ENCODE assay signal across 9 cellular contexts in genomic region chr19:18660051-18660910, GRCh38. TPM values are rescaled to one million over a fixed set of nuclear protein-coding genes. Genes with fewer than 3 reads are reported as not detected.
DNase-seq lines count a peak whose midpoint lies in the region; ATAC-seq and TF ChIP-seq lines count a peak whose summit lies in the region.
"Had no signal": no experiment of that assay in that cellular context is flagged by ENCODE, and none has a peak within 500 bp of the region (broad histone marks: within the 10 kb centered on the region; RNA-seq: fewer than 3 reads in every experiment).

No MANE protein-coding gene starts in this region.

- H3K4me3 ChIP-seq in SJCRH30 (peak overlapping the region; percentile 16; the same call in 1 of the 2 replicates), heart right ventricle (peak overlapping the region in 7 of 10 donors; percentile 3 to 37 (median 20)), thyroid gland (replicated peaks in 1 of 3) (no peak overlapping the region)
- H3K4me3 ChIP-seq: hepatocyte had no signal

- no peak for TF ChIP-seq POLR2A in thyroid gland (IDR thresholded peaks at IDR 0.05)

- H3K9me3 ChIP-seq in SJCRH30 (replicated peaks) (no peaks in the 10 kb centered on the region), heart right ventricle (no peaks in the 10 kb centered on the region), thyroid gland (no peaks in the 10 kb centered on the region)

- H3K36me3 ChIP-seq in SJCRH30: no peaks in the 10 kb centered on the region
- H3K36me3 ChIP-seq in heart right ventricle: peaks cover 0 to 13% (median 0%) of the 10 kb centered on the region in 9 donors
- peaks cover 0 to 2% of the 10 kb centered on the region in 2 donors for H3K36me3 ChIP-seq in thyroid gland

- peaks cover 33% of the 10 kb centered on the region for H3K4me1 ChIP-seq in SJCRH30
- H3K4me1 ChIP-seq in heart right ventricle: peaks cover 17 to 51% (median 46%) of the 10 kb centered on the region in 9 donors
- peaks cover 0 to 52% of the 10 kb centered on the region in 2 donors for H3K4me1 ChIP-seq in thyroid gland

- 67 to 76% methylated on average over 35 to 37 of the region's 37 CpGs for WGBS in heart right ventricle, 2 donors
- 84 to 92% methylated on average over 5 to 6 of the region's 37 CpGs for WGBS in thyroid gland, 2 donors

- no peak for DNase-seq in SJCRH30
- DNase-seq in heart right ventricle: peak; percentile 69 to 80
- peak in 1 of 2 donors; percentile 38 for DNase-seq in thyroid gland
- DNase-seq in RPMI8226: no peak
- no peak for DNase-seq in GM13976 (ENCODE audit: low spot score)
- no peak for DNase-seq in DMS153 treated with DMSO at 0.1 percent for 48 hours (lab: John Stamatoyannopoulos, UW; ENCODE audit: unreplicated experiment)
- DNase-seq: activated T-cell treated with anti-CD3 and anti-CD28 coated beads for 4 hours, NCI-H526 had no signal

- no peak overlapping the region for H3K27ac ChIP-seq in SJCRH30
- peak overlapping the region; percentile 57 to 90 (median 86) for H3K27ac ChIP-seq in heart right ventricle
- H3K27ac ChIP-seq in thyroid gland: peak overlapping the region; percentile 51 to 77 (median 65)
- H3K27ac ChIP-seq: hepatocyte had no signal

- H3K27me3 ChIP-seq in SJCRH30 (peaks cover 15% of the 10 kb centered on the region; the same call in 1 of the 2 replicates), heart right ventricle (no peaks in the 10 kb centered on the region), thyroid gland (no peaks in the 10 kb centered on the region)
- H3K27me3 ChIP-seq: hepatocyte had no signal

- TF ChIP-seq CTCF in heart right ventricle (IDR thresholded peaks at IDR 0.05) (no peak), thyroid gland (IDR thresholded peaks at IDR 0.05) (no peak), GM13976 (IDR thresholded peaks at IDR 0.05; ENCODE audit: borderline replicate concordance, control extremely low read depth, extremely low read depth, insufficient read depth, missing control alignments) (no peak)

- in situ Hi-C loops in GM13976 (cut with MboI; ENCODE audit: low sequenced_read_pairs, unreplicated experiment): no loop called here

- intact Hi-C loops in heart right ventricle (cut with DNase I) (no loop called here), thyroid gland (cut with DNase I) (no loop called here)

- ATAC-seq in heart right ventricle: peak; percentile 45 to 75 (median 64)

RNA-seq across cellular contexts. Expression of gene CRTC1, which starts 23.2 kb away (rescaled TPM):
- 2.4 and 3.5 TPM in 2 replicates for total RNA-seq in SJCRH30 (2014; rRNA removed; shearing (Covaris generic))
- 10 to 100 TPM in 3 of 10 donors, 1 to 10 TPM in 7; 6.5 to 11.8 (median 9.3) TPM for total RNA-seq in heart right ventricle
- 1 to 10 TPM; 3.2 to 8.6 TPM for polyA plus RNA-seq in heart right ventricle
- 10 to 100 TPM; 12.3 to 15.9 (median 13.1) TPM for total RNA-seq in thyroid gland

RNA-seq across cellular contexts. Expression of gene KLHL26, which starts 23.5 kb away (rescaled TPM):
- 0.87 and 1.1 TPM in 2 replicates for total RNA-seq in SJCRH30 (2014; rRNA removed; shearing (Covaris generic))
- total RNA-seq in heart right ventricle (1 to 10 TPM; 4.6 to 8.2 (median 6.3) TPM), thyroid gland (10 to 100 TPM; 13.4 to 20.2 (median 15.9) TPM)
- polyA plus RNA-seq in heart right ventricle: 1 to 10 TPM; 3.4 to 4.6 TPM

RNA-seq across cellular contexts. Expression of gene TMEM59L, which starts 47.6 kb away (rescaled TPM):
- 0.20 TPM in 1 of 2 replicates, not detected in the other for total RNA-seq in SJCRH30 (2014; rRNA removed; shearing (Covaris generic))
- total RNA-seq in heart right ventricle: 1 to 10 TPM in 5 of 10 donors, under 1 TPM in 5; 0.13 to 4.5 (median 0.89) TPM
- 10 to 100 TPM in 1 of 2 donors, 1 to 10 TPM in 1; 2.5 to 13.8 TPM for polyA plus RNA-seq in heart right ventricle
- total RNA-seq in thyroid gland: 1 to 10 TPM; 1.3 to 3.1 (median 2.3) TPM

RNA-seq across cellular contexts. Expression of gene CRLF1, which starts 53.7 kb away (rescaled TPM):
- total RNA-seq in SJCRH30 (2014; rRNA removed; shearing (Covaris generic)): 20.6 and 22.1 TPM in 2 replicates
- total RNA-seq in heart right ventricle: 10 to 100 TPM in 3 of 10 donors, 1 to 10 TPM in 6, under 1 TPM in 1; 0.68 to 42.1 (median 4.5) TPM
- 100 to 1,000 TPM; 154 to 161 TPM for polyA plus RNA-seq in heart right ventricle
- 100 to 1,000 TPM in 2 of 4 donors, 10 to 100 TPM in 2; 87.2 to 140 (median 101) TPM for total RNA-seq in thyroid gland

Comparison
In these comparisons a context has a peak if more than half of its experiments do, and no peak if none do; other contexts are left out.
1. DNase-seq: peak in heart right ventricle (2 of 2); none in SJCRH30 (0 of 2), RPMI8226 (single experiment), GM13976 (single experiment) and DMS153 treated with DMSO at 0.1 percent for 48 hours (single experiment).
2. H3K4me3 ChIP-seq: peak in SJCRH30 (single experiment) and heart right ventricle (7 of 10); none in thyroid gland (0 of 3).